ENCODE assay signal across 25 cellular contexts in genomic region chr5:169006206-169006605, GRCh38.
"Had no signal": no experiment of that assay in that cellular context is flagged by ENCODE, and none has a peak within 500 bp of the region (broad histone marks: within the 10 kb centered on the region; RNA-seq: fewer than 3 reads in every experiment).

No MANE protein-coding gene starts in this region.

- H3K4me1 ChIP-seq: prostate gland had no signal

- H3K4me3 Mint-ChIP-seq: activated CD4-positive, alpha-beta T cell treated with anti-CD3 and anti-CD28 coated beads, Interleukin-2, amount 10 ng/mL, durations not matched to agents 7 days and 5 days; activated naive CD4-positive, alpha-beta T cell treated with anti-CD3 and anti-CD28 coated beads, Interleukin-2, amount 10 ng/mL, durations not matched to agents 7 days and 5 days; activated naive CD8-positive, alpha-beta T cell treated with anti-CD3 and anti-CD28 coated beads, Interleukin-2, amount 50 U/mL, for 24 hours; activated T-cell treated with anti-CD3 and anti-CD28 coated beads, Interleukin-2, amount 50 U/mL, for 4 hours; neural crest cell; stimulated activated naive CD8-positive, alpha-beta T cell treated with anti-CD3 and anti-CD28 coated beads, Interleukin-15, Interleukin-2, amounts not matched to agents 100 ng/mL and 50 ng/mL, for 24 hours; T-helper 1 cell treated with Interleukin-12 subunit alpha and Interleukin-12 subunit beta and Interleukin-4 antibody, amounts not matched to agents 30 μg/mL and 1 μg/mL, for 36 hours; type B pancreatic cell had no signal

- H3K27ac ChIP-seq: esophagus squamous epithelium, prostate gland, right atrium auricular region, testis had no signal

- DNase-seq: activated CD4-positive, alpha-beta T cell treated with anti-CD3 and anti-CD28 coated beads, Interleukin-2, amount 10 ng/mL, durations not matched to agents 7 days and 5 days; activated CD8-positive, alpha-beta memory T cell treated with anti-CD3 and anti-CD28 coated beads, Interleukin-2, amount 50 U/mL, for 4 hours; activated effector memory CD4-positive, alpha-beta T cell treated with Interleukin-2 at 50 U/mL for 16 hours; activated naive CD4-positive, alpha-beta T cell treated with anti-CD3 and anti-CD28 coated beads, Interleukin-2, amount 10 ng/mL, durations not matched to agents 7 days and 5 days; activated naive CD8-positive, alpha-beta T cell treated with anti-CD3 and anti-CD28 coated beads, Interleukin-2, amount 50 U/mL, for 24 hours; activated T-cell treated with anti-CD3 and anti-CD28 coated beads, Interleukin-2, amount 50 U/mL, for 4 hours; anterior cingulate cortex; dermis blood vessel endothelial cell; effector memory CD4-positive, alpha-beta T cell; esophagus squamous epithelium; hypothalamus; kidney; midbrain; stimulated activated CD4-positive, alpha-beta T cell treated with anti-CD3 and anti-CD28 coated beads, Interleukin-12 subunit alpha, Interleukin-12 subunit beta, amount 100 ng/mL, for 4 hours; stimulated activated CD4-positive, alpha-beta T cell treated with anti-CD3 and anti-CD28 coated beads, Interleukin-1b, Interleukin-23, amount 100 ng/mL, for 48 hours; stimulated activated CD8-positive, alpha-beta memory T cell treated with anti-CD3 and anti-CD28 coated beads, Interleukin-4, amount 100 ng/mL, for 48 hours; testis had no signal

- H3K36me3 Mint-ChIP-seq: activated naive CD4-positive, alpha-beta T cell treated with anti-CD3 and anti-CD28 coated beads, Interleukin-2, amount 10 ng/mL, durations not matched to agents 7 days and 5 days; type B pancreatic cell had no signal

- H3K36me3 ChIP-seq: esophagus squamous epithelium, prostate gland, right atrium auricular region had no signal

- ATAC-seq: activated CD4-positive, CD25-positive, alpha-beta regulatory T cell treated with anti-CD3 and anti-CD28 coated beads, Interleukin-2, amount 50 U/mL, for 24 hours; activated naive CD8-positive, alpha-beta T cell treated with anti-CD3 and anti-CD28 coated beads, Interleukin-2, amount 50 U/mL, for 24 hours; activated T-cell treated with anti-CD3 and anti-CD28 coated beads, Interleukin-2, amount 50 U/mL, for 4 hours; left lobe of liver had no signal

- H3K27me3 ChIP-seq: right atrium auricular region, testis had no signal

- H3K9me3 Mint-ChIP-seq: activated CD4-positive, alpha-beta T cell treated with anti-CD3 and anti-CD28 coated beads, Interleukin-2, amount 10 ng/mL, durations not matched to agents 7 days and 5 days; activated naive CD4-positive, alpha-beta T cell treated with anti-CD3 and anti-CD28 coated beads, Interleukin-2, amount 10 ng/mL, durations not matched to agents 7 days and 5 days; activated naive CD8-positive, alpha-beta T cell treated with anti-CD3 and anti-CD28 coated beads, Interleukin-2, amount 50 U/mL, for 24 hours; activated T-cell treated with anti-CD3 and anti-CD28 coated beads, Interleukin-2, amount 50 U/mL, for 4 hours; neural crest cell; stimulated activated naive CD8-positive, alpha-beta T cell treated with anti-CD3 and anti-CD28 coated beads, Interleukin-15, Interleukin-2, amounts not matched to agents 100 ng/mL and 50 ng/mL, for 24 hours; T-helper 1 cell treated with Interleukin-12 subunit alpha and Interleukin-12 subunit beta and Interleukin-4 antibody, amounts not matched to agents 30 μg/mL and 1 μg/mL, for 36 hours; type B pancreatic cell had no signal

- H3K9me3 ChIP-seq: esophagus squamous epithelium, prostate gland, right atrium auricular region, testis had no signal

- H3K4me3 ChIP-seq: esophagus squamous epithelium, prostate gland, right atrium auricular region, testis had no signal

- H3K27ac Mint-ChIP-seq: activated CD4-positive, alpha-beta T cell treated with anti-CD3 and anti-CD28 coated beads, Interleukin-2, amount 10 ng/mL, durations not matched to agents 7 days and 5 days; activated naive CD4-positive, alpha-beta T cell treated with anti-CD3 and anti-CD28 coated beads, Interleukin-2, amount 10 ng/mL, durations not matched to agents 7 days and 5 days; activated naive CD8-positive, alpha-beta T cell treated with anti-CD3 and anti-CD28 coated beads, Interleukin-2, amount 50 U/mL, for 24 hours; stimulated activated naive CD8-positive, alpha-beta T cell treated with anti-CD3 and anti-CD28 coated beads, Interleukin-15, Interleukin-2, amounts not matched to agents 100 ng/mL and 50 ng/mL, for 24 hours; T-helper 1 cell treated with Interleukin-12 subunit alpha and Interleukin-12 subunit beta and Interleukin-4 antibody, amounts not matched to agents 30 μg/mL and 1 μg/mL, for 36 hours; type B pancreatic cell had no signal

- H3K4me1 Mint-ChIP-seq: activated CD4-positive, alpha-beta T cell treated with anti-CD3 and anti-CD28 coated beads, Interleukin-2, amount 10 ng/mL, durations not matched to agents 7 days and 5 days; activated naive CD4-positive, alpha-beta T cell treated with anti-CD3 and anti-CD28 coated beads, Interleukin-2, amount 10 ng/mL, durations not matched to agents 7 days and 5 days; activated naive CD8-positive, alpha-beta T cell treated with anti-CD3 and anti-CD28 coated beads, Interleukin-2, amount 50 U/mL, for 24 hours; neural crest cell had no signal
